1 cellular context compared by ENCODE assay signal in the genomic region with DNA sequence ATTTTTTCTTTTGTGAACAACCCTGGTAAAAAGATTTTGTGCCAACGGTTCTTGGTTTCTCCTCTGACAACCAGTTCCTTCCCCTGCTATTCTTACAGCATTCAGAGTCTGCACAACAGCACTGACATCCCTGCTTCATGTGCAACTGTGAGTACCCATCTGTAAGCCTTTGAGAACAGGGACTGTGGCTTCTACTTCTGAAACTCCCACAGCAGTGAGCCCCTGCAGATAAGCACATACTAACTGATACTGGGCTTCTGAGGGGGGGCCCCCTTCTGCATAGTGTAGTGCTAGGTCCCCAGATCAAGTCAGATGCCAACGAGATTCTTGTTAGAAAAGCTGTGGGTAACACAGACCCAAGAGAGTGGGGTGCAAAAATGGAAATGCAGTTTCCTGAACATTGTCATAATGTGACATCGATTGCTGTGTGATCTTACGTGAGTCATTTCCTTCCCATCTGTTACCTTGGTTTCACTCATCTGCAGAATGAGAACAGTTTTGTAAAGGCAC.
TF ChIP-seq lines count a peak whose summit lies in the region.

No MANE protein-coding gene starts in this region.

TF ChIP-seq in GM12878, 131 proteins besides CTCF, POLR2A, EP300 and RAD21 (continued from another document):
- TF ChIP-seq, protein P1, sequence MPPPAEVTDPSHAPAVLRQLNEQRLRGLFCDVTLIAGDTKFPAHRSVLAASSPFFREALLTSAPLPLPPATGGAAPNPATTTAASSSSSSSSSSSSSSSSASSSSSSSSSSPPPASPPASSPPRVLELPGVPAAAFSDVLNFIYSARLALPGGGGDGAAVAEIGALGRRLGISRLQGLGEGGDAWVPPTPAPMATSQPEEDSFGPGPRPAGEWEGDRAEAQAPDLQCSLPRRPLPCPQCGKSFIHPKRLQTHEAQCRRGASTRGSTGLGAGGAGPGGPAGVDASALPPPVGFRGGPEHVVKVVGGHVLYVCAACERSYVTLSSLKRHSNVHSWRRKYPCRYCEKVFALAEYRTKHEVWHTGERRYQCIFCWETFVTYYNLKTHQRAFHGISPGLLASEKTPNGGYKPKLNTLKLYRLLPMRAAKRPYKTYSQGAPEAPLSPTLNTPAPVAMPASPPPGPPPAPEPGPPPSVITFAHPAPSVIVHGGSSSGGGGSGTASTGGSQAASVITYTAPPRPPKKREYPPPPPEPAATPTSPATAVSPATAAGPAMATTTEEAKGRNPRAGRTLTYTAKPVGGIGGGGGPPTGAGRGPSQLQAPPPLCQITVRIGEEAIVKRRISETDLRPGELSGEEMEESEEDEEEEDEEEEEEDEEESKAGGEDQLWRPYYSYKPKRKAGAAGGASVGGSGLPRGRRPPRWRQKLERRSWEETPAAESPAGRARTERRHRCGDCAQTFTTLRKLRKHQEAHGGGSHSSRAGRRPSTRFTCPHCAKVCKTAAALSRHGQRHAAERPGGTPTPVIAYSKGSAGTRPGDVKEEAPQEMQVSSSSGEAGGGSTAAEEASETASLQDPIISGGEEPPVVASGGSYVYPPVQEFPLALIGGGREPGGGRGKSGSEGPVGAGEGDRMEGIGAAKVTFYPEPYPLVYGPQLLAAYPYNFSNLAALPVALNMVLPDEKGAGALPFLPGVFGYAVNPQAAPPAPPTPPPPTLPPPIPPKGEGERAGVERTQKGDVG (CRISPR knock-in tag; IDR thresholded peaks at IDR 0.05), result no peak
- no peak for TF ChIP-seq CBX5 (IDR thresholded peaks at IDR 0.05; ENCODE audit: low read depth)
- TF ChIP-seq RELB (IDR thresholded peaks at IDR 0.05; ENCODE audit: low read depth), result peak; percentile 71
- no peak for TF ChIP-seq POLR2AphosphoS2 (IDR thresholded peaks at IDR 0.05; ENCODE audit: low read depth, low read length)
- no peak for TF ChIP-seq NFYA (IDR thresholded peaks at IDR 0.05; ENCODE audit: borderline replicate concordance, low read depth, low read length)
- TF ChIP-seq, protein P2, sequence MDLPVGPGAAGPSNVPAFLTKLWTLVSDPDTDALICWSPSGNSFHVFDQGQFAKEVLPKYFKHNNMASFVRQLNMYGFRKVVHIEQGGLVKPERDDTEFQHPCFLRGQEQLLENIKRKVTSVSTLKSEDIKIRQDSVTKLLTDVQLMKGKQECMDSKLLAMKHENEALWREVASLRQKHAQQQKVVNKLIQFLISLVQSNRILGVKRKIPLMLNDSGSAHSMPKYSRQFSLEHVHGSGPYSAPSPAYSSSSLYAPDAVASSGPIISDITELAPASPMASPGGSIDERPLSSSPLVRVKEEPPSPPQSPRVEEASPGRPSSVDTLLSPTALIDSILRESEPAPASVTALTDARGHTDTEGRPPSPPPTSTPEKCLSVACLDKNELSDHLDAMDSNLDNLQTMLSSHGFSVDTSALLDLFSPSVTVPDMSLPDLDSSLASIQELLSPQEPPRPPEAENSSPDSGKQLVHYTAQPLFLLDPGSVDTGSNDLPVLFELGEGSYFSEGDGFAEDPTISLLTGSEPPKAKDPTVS (IDR thresholded peaks at IDR 0.05; ENCODE audit: low read depth, low read length), result no peak
- TF ChIP-seq DPF2 (IDR thresholded peaks at IDR 0.05), result peak; percentile 74; the same call in 1 of the 2 replicates
- peak; percentile 96 for TF ChIP-seq ZBED1 (IDR thresholded peaks at IDR 0.05; ENCODE audit: borderline replicate concordance)
- no peak for TF ChIP-seq MYC (IDR thresholded peaks at IDR 0.05; ENCODE audit: insufficient read depth, insufficient read length, insufficient replicate concordance, low read length, severe bottlenecking)
